7 cellular contexts compared by ENCODE assay signal in the genomic region with DNA sequence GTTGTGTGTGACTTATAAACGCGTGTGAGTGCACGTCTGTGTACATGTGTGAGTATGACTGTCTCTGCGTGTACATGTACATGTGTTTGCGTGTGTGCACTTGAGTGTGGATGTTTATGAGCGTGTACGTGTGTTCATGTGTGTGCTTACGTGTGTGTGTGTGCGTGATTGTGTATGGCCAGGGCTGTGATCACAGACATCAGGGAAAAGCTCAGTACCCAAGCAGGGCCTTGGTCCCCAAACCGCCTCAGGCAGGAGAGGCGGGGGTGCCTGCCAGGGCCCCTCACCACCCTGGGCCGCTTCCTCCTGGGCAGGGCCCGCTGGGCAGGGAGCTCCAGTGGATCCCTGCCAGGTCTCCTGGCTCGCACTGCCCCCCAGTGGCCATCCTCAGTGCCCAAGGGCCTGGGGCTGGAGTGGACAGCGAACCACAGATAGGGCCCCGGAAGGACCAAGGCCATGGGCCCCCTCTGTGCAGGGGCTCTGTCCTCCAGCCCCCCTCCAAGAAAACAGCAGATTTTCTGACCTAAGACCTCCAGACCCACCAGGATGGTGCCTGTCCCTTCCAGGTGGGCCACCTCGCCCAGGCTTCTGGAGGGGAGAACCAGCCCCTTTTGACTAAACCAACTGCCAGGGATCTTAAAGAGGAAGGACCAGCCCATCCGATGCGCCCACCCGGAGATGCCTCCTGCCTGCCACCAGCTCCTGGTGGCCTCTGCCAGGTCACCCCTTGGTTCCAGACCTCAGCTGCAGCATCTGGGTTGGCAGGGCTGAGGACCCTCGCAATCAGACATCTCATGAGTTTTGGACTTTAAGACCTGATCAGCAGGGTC.
DNase-seq lines count a peak whose midpoint lies in the region; ATAC-seq and TF ChIP-seq lines count a peak whose summit lies in the region.

No MANE protein-coding gene starts in this region.

- H3K36me3 Mint-ChIP-seq in effector memory CD8-positive, alpha-beta T cell (ENCODE audit: insufficient read depth): peaks cover 2% of the 10 kb centered on the region

- H3K9me3 ChIP-seq in fibroblast of lung (ENCODE audit: control insufficient read depth, insufficient read depth, low read depth, low read length) (no peaks in the 10 kb centered on the region), neutrophil (no peaks in the 10 kb centered on the region)

- H3K9ac ChIP-seq in fibroblast of lung (ENCODE audit: insufficient read depth, low read length): no peak overlapping the region

- H3K27ac Mint-ChIP-seq in effector memory CD8-positive, alpha-beta T cell: no peak overlapping the region

- H3K36me3 ChIP-seq in fibroblast of lung (ENCODE audit: control insufficient read depth, insufficient read depth, low read length) (no peaks in the 10 kb centered on the region), neutrophil (no peaks in the 10 kb centered on the region)

- H3K4me1 Mint-ChIP-seq in effector memory CD8-positive, alpha-beta T cell (ENCODE audit: low read depth in 2 of 2): no peaks in the 10 kb centered on the region

- H3K27me3 Mint-ChIP-seq in effector memory CD8-positive, alpha-beta T cell: peaks cover 33 to 61% of the 10 kb centered on the region in 2 donors

- peak; percentile 89 for ATAC-seq in SK-N-SH treated with all-trans-retinoic acid at 6 μM for 48 hours
- no peak for ATAC-seq in effector memory CD8-positive, alpha-beta T cell (replicated peaks)

- no peaks in the 10 kb centered on the region for H3K27me3 ChIP-seq in fibroblast of lung (ENCODE audit: control insufficient read depth, insufficient read depth, low read length)
- H3K27me3 ChIP-seq in neutrophil: peaks cover 26% of the 10 kb centered on the region

- no peak overlapping the region for H2AFZ ChIP-seq in fibroblast of lung (ENCODE audit: low read length)

- no peak overlapping the region for H3K27ac ChIP-seq in fibroblast of lung (ENCODE audit: insufficient read depth, low read length)
- no peak overlapping the region for H3K27ac ChIP-seq in neutrophil

- no peaks in the 10 kb centered on the region for H4K20me1 ChIP-seq in fibroblast of lung (ENCODE audit: control insufficient read depth, extremely low read depth, insufficient read depth, low read length)

- H3K9me3 Mint-ChIP-seq in effector memory CD8-positive, alpha-beta T cell: no peaks in the 10 kb centered on the region

- H3K4me1 ChIP-seq in fibroblast of lung (ENCODE audit: control insufficient read depth, extremely low read depth, insufficient read depth, low read length) (no peaks in the 10 kb centered on the region), neutrophil (ENCODE audit: control insufficient read depth in 1 of 2, insufficient read depth in 1 of 2, low read depth in 1 of 2, low read length in 1 of 2) (no peaks in the 10 kb centered on the region)

- no peak overlapping the region for H3K4me2 ChIP-seq in fibroblast of lung (ENCODE audit: extremely low read depth, insufficient read depth, low read length)

- DNase-seq in Daoy (ENCODE audit: low read depth) (peak; percentile 75), HK-2 (ENCODE audit: unreplicated experiment) (peak; percentile 63), fibroblast of lung (ENCODE audit: low read depth in 2 of 2) (peak; percentile 34 to 41)
- no peak for DNase-seq in effector memory CD8-positive, alpha-beta T cell
- no peak for DNase-seq in effector CD8-positive, alpha-beta T cell (lab: John Stamatoyannopoulos, UW)

- no peak overlapping the region for H3K4me3 Mint-ChIP-seq in effector memory CD8-positive, alpha-beta T cell

- TF ChIP-seq CTCF in fibroblast of lung (conservative IDR thresholded peaks at IDR 0.05 in 1 of 2, IDR thresholded peaks at IDR 0.05 in 1 of 2; ENCODE audit: low read depth in 1 of 2, low read length in 2 of 2): peak; percentile 38 to 69
- TF ChIP-seq CTCF in neutrophil (IDR thresholded peaks at IDR 0.05): peak; percentile 45

- no peaks in the 10 kb centered on the region for H3K79me2 ChIP-seq in fibroblast of lung (ENCODE audit: control insufficient read depth, insufficient read depth, low read length)

- H3K4me3 ChIP-seq in fibroblast of lung (replicated peaks in 1 of 4; ENCODE audit: control extremely low read depth in 1 of 4, insufficient read depth in 1 of 4, low read depth in 3 of 4, low read length in 4 of 4): no peak overlapping the region
- H3K4me3 ChIP-seq in neutrophil (ENCODE audit: low read depth in 1 of 2, low read length in 1 of 2): no peak overlapping the region

TF ChIP-seq in SK-N-SH treated with all-trans-retinoic acid at 6 μM for 48 hours, 23 proteins besides CTCF, POLR2A, EP300 and RAD21:
- TF ChIP-seq, protein P1, sequence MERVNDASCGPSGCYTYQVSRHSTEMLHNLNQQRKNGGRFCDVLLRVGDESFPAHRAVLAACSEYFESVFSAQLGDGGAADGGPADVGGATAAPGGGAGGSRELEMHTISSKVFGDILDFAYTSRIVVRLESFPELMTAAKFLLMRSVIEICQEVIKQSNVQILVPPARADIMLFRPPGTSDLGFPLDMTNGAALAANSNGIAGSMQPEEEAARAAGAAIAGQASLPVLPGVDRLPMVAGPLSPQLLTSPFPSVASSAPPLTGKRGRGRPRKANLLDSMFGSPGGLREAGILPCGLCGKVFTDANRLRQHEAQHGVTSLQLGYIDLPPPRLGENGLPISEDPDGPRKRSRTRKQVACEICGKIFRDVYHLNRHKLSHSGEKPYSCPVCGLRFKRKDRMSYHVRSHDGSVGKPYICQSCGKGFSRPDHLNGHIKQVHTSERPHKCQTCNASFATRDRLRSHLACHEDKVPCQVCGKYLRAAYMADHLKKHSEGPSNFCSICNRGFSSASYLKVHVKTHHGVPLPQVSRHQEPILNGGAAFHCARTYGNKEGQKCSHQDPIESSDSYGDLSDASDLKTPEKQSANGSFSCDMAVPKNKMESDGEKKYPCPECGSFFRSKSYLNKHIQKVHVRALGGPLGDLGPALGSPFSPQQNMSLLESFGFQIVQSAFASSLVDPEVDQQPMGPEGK (CRISPR knock-in tag; IDR thresholded peaks at IDR 0.05; ENCODE audit: borderline replicate concordance): no peak
- TF ChIP-seq ZFP3 (CRISPR knock-in tag; IDR thresholded peaks at IDR 0.05): no peak
- no peak for TF ChIP-seq ISL1 (CRISPR knock-in tag; IDR thresholded peaks at IDR 0.05)
- no peak for TF ChIP-seq ARNTL (CRISPR knock-in tag; IDR thresholded peaks at IDR 0.05; ENCODE audit: borderline replicate concordance, low read depth)
- TF ChIP-seq CSDC2 (CRISPR knock-in tag; IDR thresholded peaks at IDR 0.05): no peak
- TF ChIP-seq SNAI2 (CRISPR knock-in tag; IDR thresholded peaks at IDR 0.05): no peak
- no peak for TF ChIP-seq PPARA (CRISPR knock-in tag; IDR thresholded peaks at IDR 0.05; ENCODE audit: borderline replicate concordance)
- no peak for TF ChIP-seq ZNF565 (CRISPR knock-in tag; conservative IDR thresholded peaks at IDR 0.05; ENCODE audit: low read depth)
- TF ChIP-seq GLIS3 (CRISPR knock-in tag; IDR thresholded peaks at IDR 0.05): no peak
- TF ChIP-seq OSR1 (CRISPR knock-in tag; IDR thresholded peaks at IDR 0.05): no peak
- no peak for TF ChIP-seq RARB (CRISPR knock-in tag; IDR thresholded peaks at IDR 0.05)
- TF ChIP-seq BACH2 (CRISPR knock-in tag; IDR thresholded peaks at IDR 0.05; ENCODE audit: borderline replicate concordance): no peak
- TF ChIP-seq ZNF8 (CRISPR knock-in tag; IDR thresholded peaks at IDR 0.05): no peak
- no peak for TF ChIP-seq TOX (CRISPR knock-in tag; IDR thresholded peaks at IDR 0.05; ENCODE audit: borderline replicate concordance)
- no peak for TF ChIP-seq ZFP30 (CRISPR knock-in tag; IDR thresholded peaks at IDR 0.05)
- TF ChIP-seq TCF4 (CRISPR knock-in tag; IDR thresholded peaks at IDR 0.05; ENCODE audit: borderline replicate concordance): no peak
- TF ChIP-seq ZNF70 (CRISPR knock-in tag; IDR thresholded peaks at IDR 0.05): no peak

Comparison
In these comparisons a context has a peak if more than half of its experiments do, and no peak if none do; other contexts are left out.
1. DNase-seq: peak in Daoy (single experiment), HK-2 (single experiment) and fibroblast of lung (2 of 2); none in effector memory CD8-positive, alpha-beta T cell (0 of 3) and effector CD8-positive, alpha-beta T cell (single experiment).